Comparison of ENCODE assay signal across 8 cellular contexts in genomic region chr7:44607141-44608068, GRCh38. TPM values are rescaled to one million over a fixed set of nuclear protein-coding genes. Genes with fewer than 3 reads are reported as not detected.
DNase-seq lines count a peak whose midpoint lies in the region; ATAC-seq and TF ChIP-seq lines count a peak whose summit lies in the region.

No MANE protein-coding gene starts in this region.

- peak overlapping the region; percentile 81 for H3K4me3 ChIP-seq in GM23338
- H3K4me3 ChIP-seq in SJSA1, result peak overlapping the region; percentile 91
- peak overlapping the region; percentile 81 to 91 for H3K4me3 ChIP-seq in foreskin fibroblast (ENCODE audit: low read depth in 1 of 2, low read length in 2 of 2)
- H3K4me3 ChIP-seq in skeletal muscle tissue (ENCODE audit: low read length in 3 of 3), result peak overlapping the region; percentile 95 to 96 (median 95)

- peak overlapping the region; percentile 97 for H3K27ac ChIP-seq in GM23338 (ENCODE audit: low read depth)
- peak overlapping the region; percentile 42; the same call in 1 of the 2 replicates for H3K27ac ChIP-seq in SJSA1
- peak overlapping the region; percentile 96 for H3K27ac ChIP-seq in skeletal muscle tissue (ENCODE audit: low read depth, low read length)

- DNase-seq in GM23338 (ENCODE audit: low spot score) (no peak), SJSA1 (ENCODE audit: low read depth in 1 of 2, low spot score in 2 of 2) (no peak), foreskin fibroblast (no peak), SW 1271 (lab: John Stamatoyannopoulos, UW) (no peak), GM19240 (ENCODE audit: insufficient read length, low spot score) (no peak)

- H3K36me3 Mint-ChIP-seq in GM23338 (ENCODE audit: low read depth), result peaks cover 6% of the 10 kb centered on the region

- H3K4me2 ChIP-seq in GM23338, result peak overlapping the region; percentile 88

- H3K9ac ChIP-seq in skeletal muscle tissue (ENCODE audit: low read depth in 1 of 3, low read length in 3 of 3), result peak overlapping the region; percentile 91 to 96 (median 96)

- no peaks in the 10 kb centered on the region for H4K20me1 ChIP-seq in GM23338 (replicated peaks; ENCODE audit: insufficient read depth)

- peak; percentile 2; the same call in 2 of the 3 replicates for ATAC-seq in GM23338
- ATAC-seq in GM21367 (IDR thresholded peaks at IDR 0.05; ENCODE audit: unreplicated experiment), result no peak
- no peak for ATAC-seq in GM19023 (IDR thresholded peaks at IDR 0.05; ENCODE audit: unreplicated experiment)

- H3K9me2 ChIP-seq in GM23338 (ENCODE audit: insufficient read depth), result no peaks in the 10 kb centered on the region

- H3K4me1 Mint-ChIP-seq in GM23338, result peaks cover 17% of the 10 kb centered on the region

- 0 out of 2 replicates have a peak, but pooled peaks cover 4% of the 10 kb centered on the region for H3F3A ChIP-seq in GM23338 (replicated peaks; ENCODE audit: low read depth)

- peaks cover 54% of the 10 kb centered on the region for H3K79me2 ChIP-seq in GM23338 (replicated peaks; ENCODE audit: insufficient read depth)

- peak overlapping the region; percentile 72; the same call in 1 of the 2 replicates for H2AFZ ChIP-seq in GM23338

- H3K4me1 ChIP-seq in GM23338 (ENCODE audit: insufficient read depth) (no peaks in the 10 kb centered on the region; the same call in none of the 2 replicates), SJSA1 (replicated peaks) (peaks cover 35% of the 10 kb centered on the region), skeletal muscle tissue (ENCODE audit: control insufficient read depth in 3 of 3, insufficient read depth in 3 of 3, low read length in 3 of 3) (peaks cover 6 to 23% (median 8%) of the 10 kb centered on the region in 3 donors)

- H3K9me3 ChIP-seq in SJSA1 (replicated peaks), result no peaks in the 10 kb centered on the region
- no peaks in the 10 kb centered on the region for H3K9me3 ChIP-seq in skeletal muscle tissue (ENCODE audit: control insufficient read depth in 3 of 3, low read length in 3 of 3)

- H3K27ac Mint-ChIP-seq in GM23338, result peak overlapping the region; percentile 97

- H3K27me3 Mint-ChIP-seq in GM23338 (ENCODE audit: insufficient read depth, low read depth, poor library complexity), result peaks cover 11% of the 10 kb centered on the region

- H3K36me3 ChIP-seq in GM23338 (ENCODE audit: insufficient read depth), result no peaks in the 10 kb centered on the region
- H3K36me3 ChIP-seq in SJSA1, result peaks cover 12% of the 10 kb centered on the region
- H3K36me3 ChIP-seq in skeletal muscle tissue (ENCODE audit: control insufficient read depth in 3 of 3, insufficient read depth in 3 of 3, low read length in 3 of 3), result peaks cover 0 to 2% (median 0%) of the 10 kb centered on the region in 3 donors

- TF ChIP-seq CTCF in GM23338 (conservative IDR thresholded peaks at IDR 0.05; ENCODE audit: low read depth in 2 of 2), result no peak
- no peak for TF ChIP-seq CTCF in foreskin fibroblast (IDR thresholded peaks at IDR 0.05; ENCODE audit: low read depth, low read length)

- no peaks in the 10 kb centered on the region; the same call in 2 of the 3 replicates for H3K9me3 Mint-ChIP-seq in GM23338

- H3K27me3 ChIP-seq in GM23338 (ENCODE audit: insufficient read depth) (no peaks in the 10 kb centered on the region), SJSA1 (replicated peaks) (0 out of 2 replicates have a peak, but pooled peaks cover 3% of the 10 kb centered on the region), skeletal muscle tissue (ENCODE audit: control insufficient read depth in 3 of 3, insufficient read depth in 3 of 3, low read length in 3 of 3) (no peaks in the 10 kb centered on the region)

- peak overlapping the region; percentile 87 for H3K4me3 Mint-ChIP-seq in GM23338

TF ChIP-seq in GM23338, 12 proteins besides CTCF, POLR2A, EP300 and RAD21:
- TF ChIP-seq NANOG (IDR thresholded peaks at IDR 0.05; ENCODE audit: borderline replicate concordance) (no peak), ZNF114 (CRISPR knock-in tag; IDR thresholded peaks at IDR 0.05) (no peak), ZNF331 (CRISPR knock-in tag; IDR thresholded peaks at IDR 0.05; ENCODE audit: low read depth) (no peak), EZH2phosphoT487 (IDR thresholded peaks at IDR 0.05; ENCODE audit: unreplicated experiment) (no peak)

RNA-seq across cellular contexts. Expression of gene OGDH, which starts 1.0 kb away (rescaled TPM):
- 74.8 and 76.9 TPM in 2 replicates for total RNA-seq in GM23338 (2014; rRNA removed; shearing (Covaris generic))
- 13.5 and 16.5 TPM in 2 replicates for polyA plus RNA-seq in GM23338 (2016; fragmentation: Nextera tagmentation; extraction: Ambion mirVana)
- total RNA-seq in SJSA1 (2014; rRNA removed; shearing (Covaris generic)), result 38.4 and 51.3 TPM in 2 replicates
- 70.5 TPM for total RNA-seq in skeletal muscle tissue

RNA-seq across cellular contexts. Expression of gene TMED4, which starts 25.4 kb away (rescaled TPM):
- total RNA-seq in GM23338 (2014; rRNA removed; shearing (Covaris generic)), result 75.1 and 98.5 TPM in 2 replicates
- 41.8 and 43.5 TPM in 2 replicates for polyA plus RNA-seq in GM23338 (2016; fragmentation: Nextera tagmentation; extraction: Ambion mirVana)
- 108 and 164 TPM in 2 replicates for total RNA-seq in SJSA1 (2014; rRNA removed; shearing (Covaris generic))
- 107 TPM for total RNA-seq in skeletal muscle tissue

RNA-seq across cellular contexts. Expression of gene DDX56, which starts 33.7 kb away (rescaled TPM):
- total RNA-seq in GM23338 (2014; rRNA removed; shearing (Covaris generic)), result 70.5 and 72.3 TPM in 2 replicates
- polyA plus RNA-seq in GM23338 (2016; fragmentation: Nextera tagmentation; extraction: Ambion mirVana), result 43.9 and 44.1 TPM in 2 replicates
- 67.9 and 72.3 TPM in 2 replicates for total RNA-seq in SJSA1 (2014; rRNA removed; shearing (Covaris generic))
- 49.1 TPM for total RNA-seq in skeletal muscle tissue

Comparison
In these comparisons a context has a peak if more than half of its experiments do, and no peak if none do; other contexts are left out.
1. H3K27ac ChIP-seq: peak in every context shown above with its lines; median percentile 97 in GM23338; 96 in skeletal muscle tissue; 42 in SJSA1.